ENCODE assay signal across 23 cellular contexts in genomic region chr3:31379598-31379997, GRCh38.
DNase-seq lines count a peak whose midpoint lies in the region; ATAC-seq, FAIRE-seq and TF ChIP-seq lines count a peak whose summit lies in the region.
"Had no signal": no experiment of that assay in that cellular context is flagged by ENCODE, and none has a peak within 500 bp of the region (broad histone marks: within the 10 kb centered on the region; RNA-seq: fewer than 3 reads in every experiment).

No MANE protein-coding gene starts in this region.

- TF ChIP-seq CTCF in HepG2 (CRISPR knock-in tag; IDR thresholded peaks at IDR 0.05), result no peak
- TF ChIP-seq CTCF in right lobe of liver (IDR thresholded peaks at IDR 0.05), result no peak
- no peak for TF ChIP-seq CTCF in choroid plexus epithelial cell (conservative IDR thresholded peaks at IDR 0.05; ENCODE audit: low read depth, low read length)
- TF ChIP-seq CTCF in fibroblast of pulmonary artery (IDR thresholded peaks at IDR 0.05; ENCODE audit: low read length, missing control alignments), result no peak
- TF ChIP-seq CTCF in foreskin fibroblast (IDR thresholded peaks at IDR 0.05; ENCODE audit: low read depth, low read length), result no peak
- no peak for TF ChIP-seq CTCF in omental fat pad (IDR thresholded peaks at IDR 0.05)

- 98% methylated on average over 2 of the region's 2 CpGs for WGBS in HepG2 (ENCODE audit: low lambda C conversion rate)
- 88% methylated on average over 2 of the region's 2 CpGs for WGBS in right lobe of liver (ENCODE audit: insufficient coverage, low coverage, low lambda C conversion rate, missing lambda C conversion rate)

- peak; percentile 12 for FAIRE-seq in HepG2 (lab: Jason Lieb, UNC)
- FAIRE-seq: A204.1, D721Med, GM12878, GM19239, H1 had no signal

- intact Hi-C loops in HepG2 (cut with micrococcal nuclease; ENCODE audit: unreplicated experiment) (loop anchor here (5.0 kb wide), 1 partner anchor 153 kb away; the partner anchor contains the start of gene STT3B), right lobe of liver (cut with DNase I) (no loop called here)

- no peak for ATAC-seq in HepG2
- no peak for ATAC-seq in right lobe of liver
- ATAC-seq in omental fat pad (ENCODE audit: low FRiP score), result no peak
- ATAC-seq: CD8-positive, alpha-beta T cell; GM12878 had no signal

- H3K79me2 ChIP-seq in HepG2 (ENCODE audit: insufficient read depth, low read length), result no peaks in the 10 kb centered on the region

- in situ Hi-C loops in HepG2 (cut with HindIII; ENCODE audit: extremely low pct_ligation_motif_present, low pct_unique_long_range_greater_than_20kb), result loop anchor here (5.0 kb wide), 1 partner anchor 87 kb away; no protein-coding TSS in a partner anchor

- H3K27ac ChIP-seq in HepG2 (ENCODE audit: extremely low read length, insufficient read depth, low read length) (no peak overlapping the region), right lobe of liver (no peak overlapping the region)
- H3K27ac ChIP-seq: 22Rv1, BLaER1, C4-2B had no signal

- H3K4me2 ChIP-seq in HepG2 (ENCODE audit: low read depth, low read length), result no peak overlapping the region
- H3K4me2 ChIP-seq: BLaER1 had no signal

- DNase-seq in HepG2 (ENCODE audit: low spot score), result no peak
- DNase-seq in right lobe of liver, result no peak
- peak; percentile 27 for DNase-seq in choroid plexus epithelial cell (ENCODE audit: low read depth)
- DNase-seq in fibroblast of pulmonary artery (ENCODE audit: low read depth), result peak; percentile 54
- DNase-seq in activated CD4-positive, alpha-beta T cell treated with anti-CD3 and anti-CD28 coated beads, Interleukin-2, amount 50 U/mL, for 1 hour, result no peak
- no peak for DNase-seq in foreskin fibroblast
- DNase-seq in omental fat pad (ENCODE audit: low spot score), result no peak
- DNase-seq: CD4-positive, CD25-positive, alpha-beta regulatory T cell; CD8-positive, alpha-beta T cell; DMS 273 treated with DMSO at 0.1 percent for 48 hours; DMS79; EL; GDM1; H7; HCEC 1CT had no signal

- no peaks in the 10 kb centered on the region for H4K20me1 ChIP-seq in HepG2 (ENCODE audit: insufficient read depth, low read length)
- H4K20me1 ChIP-seq: BLaER1 had no signal

- H3K27me3 ChIP-seq in HepG2 (ENCODE audit: control insufficient read depth in 1 of 2, insufficient read depth in 2 of 2, low read length in 2 of 2) (no peaks in the 10 kb centered on the region; a peak in 1 of 5 replicates), right lobe of liver (no peaks in the 10 kb centered on the region)
- H3K27me3 ChIP-seq: BLaER1 had no signal

- H3K4me1 ChIP-seq in HepG2 (ENCODE audit: insufficient read depth, low read length) (peaks cover 38% of the 10 kb centered on the region), right lobe of liver (no peaks in the 10 kb centered on the region)
- H3K4me1 ChIP-seq: BLaER1 had no signal

- H3K4me3 ChIP-seq in HepG2 (replicated peaks in 1 of 3; ENCODE audit: insufficient read depth in 1 of 3, low read depth in 2 of 3, low read length in 3 of 3) (no peak overlapping the region), right lobe of liver (no peak overlapping the region), choroid plexus epithelial cell (ENCODE audit: low read depth, low read length) (no peak overlapping the region), fibroblast of pulmonary artery (replicated peaks; ENCODE audit: low read depth, low read length) (no peak overlapping the region), foreskin fibroblast (ENCODE audit: low read depth in 1 of 2, low read length in 2 of 2) (no peak overlapping the region)
- H3K4me3 ChIP-seq: BLaER1, GM12878 had no signal

- no peak overlapping the region for H3K9ac ChIP-seq in HepG2 (ENCODE audit: insufficient read depth, low read depth, low read length)
- H3K9ac ChIP-seq: BLaER1 had no signal

- CTCF ChIA-PET in HepG2 (lab: Yijun Ruan, JAX; ENCODE audit: low intra/inter-chr PET ratio, low total read pairs), result no interaction called here

- H2AFZ ChIP-seq in HepG2 (ENCODE audit: low read length), result no peak overlapping the region

- no peak for TF ChIP-seq RAD21 in HepG2 (CRISPR knock-in tag; IDR thresholded peaks at IDR 0.05)

- no peak for TF ChIP-seq POLR2A in HepG2 (IDR thresholded peaks at IDR 0.05; ENCODE audit: insufficient read depth in 1 of 2, low read depth in 2 of 2, low read length in 2 of 2)
- TF ChIP-seq POLR2A in right lobe of liver (IDR thresholded peaks at IDR 0.05), result no peak

- H3K36me3 ChIP-seq in HepG2 (replicated peaks in 1 of 2; ENCODE audit: control insufficient read depth in 1 of 2, insufficient read depth in 2 of 2, low read length in 2 of 2), result no peaks in the 10 kb centered on the region
- no peaks in the 10 kb centered on the region for H3K36me3 ChIP-seq in right lobe of liver
- H3K36me3 ChIP-seq: BLaER1 had no signal

- BruUV-seq in HepG2 (replicated peaks; lab: Mats Ljungman, UMichigan), result no TSS peak

- no peaks in the 10 kb centered on the region for H3K9me3 ChIP-seq in HepG2 (ENCODE audit: low read length)
- H3K9me3 ChIP-seq in right lobe of liver, result no peaks in the 10 kb centered on the region
- H3K9me3 ChIP-seq: BLaER1 had no signal

- POLR2A ChIA-PET in HepG2 (lab: Yijun Ruan, JAX), result no interaction called here

- TF ChIP-seq EP300 in HepG2 (IDR thresholded peaks at IDR 0.05; ENCODE audit: low read depth in 2 of 2, low read length in 2 of 2) (no peak), HepG2 (CRISPR knock-in tag; IDR thresholded peaks at IDR 0.05; ENCODE audit: borderline replicate concordance) (no peak)

TF ChIP-seq in HepG2, 621 proteins besides CTCF, POLR2A, EP300 and RAD21:
- peak; percentile 22; the same call in 1 of the 2 replicates for TF ChIP-seq MAFF (IDR thresholded peaks at IDR 0.05; ENCODE audit: low read depth, low read length)
- no peak for TF ChIP-seq KDM6A (CRISPR knock-in tag; IDR thresholded peaks at IDR 0.05; ENCODE audit: low read depth)
- TF ChIP-seq MAFK (conservative IDR thresholded peaks at IDR 0.05 in 1 of 2, IDR thresholded peaks at IDR 0.05 in 1 of 2; ENCODE audit: low read length in 2 of 2), result peak; percentile 25 to 53; a peak in 2 of 4 replicates
- TF ChIP-seq CEBPB (IDR thresholded peaks at IDR 0.05; ENCODE audit: borderline replicate concordance, low read depth, low read length), result peak; percentile 52
TF ChIP-seq in HepG2: peak in this region for 3.

Comparison
In these comparisons a context has a peak if more than half of its experiments do, and no peak if none do; other contexts are left out.
1. DNase-seq: peak in choroid plexus epithelial cell (single experiment) and fibroblast of pulmonary artery (single experiment); none in HepG2 (single experiment), right lobe of liver (0 of 3), activated CD4-positive, alpha-beta T cell treated with anti-CD3 and anti-CD28 coated beads, Interleukin-2, amount 50 U/mL, for 1 hour (single experiment), foreskin fibroblast (0 of 2) and omental fat pad (single experiment).